In the genomic region with DNA sequence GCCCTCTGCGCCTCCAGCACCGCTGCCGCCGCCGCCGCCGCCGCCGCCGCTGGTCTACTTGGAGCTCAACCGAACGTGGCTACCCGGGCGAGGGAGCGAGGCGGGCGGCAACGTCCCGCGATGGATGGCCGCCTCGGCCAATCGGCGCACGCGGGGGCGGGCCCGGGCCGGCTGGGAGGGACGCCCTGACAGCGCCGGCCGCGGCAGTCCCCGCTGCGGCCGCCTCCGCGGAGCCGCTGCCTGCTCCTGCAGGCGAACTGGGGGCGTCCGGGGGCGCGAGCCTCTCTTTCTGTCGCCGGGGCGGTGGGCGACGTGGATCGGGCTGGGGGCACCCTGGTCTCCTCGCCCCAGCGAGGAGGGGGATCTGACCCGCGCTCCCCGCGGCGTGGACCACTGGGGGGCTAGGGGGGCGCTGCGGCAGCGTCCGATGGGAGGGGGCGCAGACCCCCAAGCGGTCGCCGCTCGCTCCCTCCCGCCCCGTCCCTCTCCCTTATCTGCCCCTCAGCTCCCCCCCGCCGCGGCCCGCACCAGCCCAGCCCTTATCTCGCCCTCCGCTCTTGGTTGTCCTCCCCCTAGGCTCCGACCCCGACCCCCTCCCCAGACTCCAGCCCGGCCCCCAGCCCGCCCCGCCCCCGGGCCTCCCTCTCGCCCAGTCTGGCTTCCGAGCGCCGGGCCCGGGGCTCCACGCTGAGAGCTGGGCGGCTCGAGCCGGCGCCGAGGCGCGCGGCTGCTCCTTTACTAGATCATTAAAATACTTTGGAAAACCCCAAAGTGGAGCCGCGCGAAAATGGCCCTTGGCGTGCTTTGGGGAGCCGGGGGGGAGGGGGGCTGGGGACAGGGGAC, we compare ENCODE assay signal across 1 cellular context.
A peak's percentile ranks its signal among the peaks of the same experiment; 100 is the strongest.
TF ChIP-seq lines count a peak whose summit lies in the region.

A gene (minus strand): TSS at position 56 of the 843 bp plus-strand sequence.

TF ChIP-seq in neural cell, 6 proteins besides CTCF, POLR2A, EP300 and RAD21 (continued from another document):
- TF ChIP-seq SMC3 (conservative IDR thresholded peaks at IDR 0.05; ENCODE audit: poor library complexity) = peak; percentile 63
- peak; percentile 72 for TF ChIP-seq MXI1 (conservative IDR thresholded peaks at IDR 0.05; ENCODE audit: poor library complexity, severe bottlenecking)
- peak; percentile 54 for TF ChIP-seq POLR2AphosphoS5 (IDR thresholded peaks at IDR 0.05)
- TF ChIP-seq TAF1 (IDR thresholded peaks at IDR 0.05; ENCODE audit: low read depth) = peak; percentile 36
- no peak for TF ChIP-seq EZH2 (IDR thresholded peaks at IDR 0.05; ENCODE audit: borderline replicate concordance, insufficient read depth, low read length, poor library complexity, severe bottlenecking)
